Comparison of ENCODE assay signal across 18 cellular contexts in genomic region chr17:37259030-37259735, GRCh38.
A peak's percentile ranks its signal among the peaks of the same experiment; 100 is the strongest.
DNase-seq lines count a peak whose midpoint lies in the region; ATAC-seq and TF ChIP-seq lines count a peak whose summit lies in the region.
"Had no signal": no experiment of that assay in that cellular context is flagged by ENCODE, and none has a peak within 500 bp of the region (broad histone marks: within the 10 kb centered on the region; RNA-seq: fewer than 3 reads in every experiment).

No MANE protein-coding gene starts in this region.

- H3K56ac ChIP-seq in IMR-90 (ENCODE audit: extremely low read depth, insufficient read depth, low read length): no peak overlapping the region

- no peak overlapping the region for H4K5ac ChIP-seq in IMR-90 (ENCODE audit: low read depth, low read length)

- no peak overlapping the region for H2AFZ ChIP-seq in IMR-90 (replicated peaks; ENCODE audit: low read length, poor library complexity)

- no peak overlapping the region for H3K23ac ChIP-seq in IMR-90 (ENCODE audit: low read depth, low read length)

- no TSS peak for BruUV-seq in IMR-90 (replicated peaks; lab: Mats Ljungman, UMichigan)

- H3K4me3 ChIP-seq in IMR-90 (ENCODE audit: insufficient read depth, low read depth, low read length) (no peak overlapping the region), brain microvascular endothelial cell (ENCODE audit: low read depth, low read length) (no peak overlapping the region), WERI-Rb-1 (ENCODE audit: low read depth, low read length) (no peak overlapping the region)

- intact Hi-C loops in IMR-90 (cut with micrococcal nuclease): no loop called here

- H4K20me1 ChIP-seq in IMR-90 (ENCODE audit: insufficient read depth, low read length): no peaks in the 10 kb centered on the region

- CTCF ChIA-PET in IMR-90 (lab: Yijun Ruan, JAX): interaction anchor here (0.7 kb wide), 1 partner anchor 72 kb away, joined by 3 read pairs; no protein-coding TSS in a partner anchor

- no peak for TF ChIP-seq POLR2A in IMR-90 (IDR thresholded peaks at IDR 0.05; ENCODE audit: low read depth, low read length)

- H3K18ac ChIP-seq in IMR-90 (ENCODE audit: low read depth, low read length): no peak overlapping the region

- H2BK120ac ChIP-seq in IMR-90 (ENCODE audit: low read depth, low read length): no peak overlapping the region

- peak; percentile 24 for DNase-seq in AG08396 (ENCODE audit: low spot score)
- DNase-seq in IMR-90: peak; percentile 76
- peak; percentile 69 for DNase-seq in brain microvascular endothelial cell
- DNase-seq in kidney glomerular epithelial cell (lab: John Stamatoyannopoulos, UW): peak; percentile 47
- DNase-seq in NCI-H82 (lab: John Stamatoyannopoulos, UW): no peak
- no peak for DNase-seq in WERI-Rb-1
- DNase-seq in Ammon's horn (ENCODE audit: low spot score): no peak
- DNase-seq: activated CD4-positive, alpha-beta memory T cell treated with anti-CD3 and anti-CD28 coated beads, Interleukin-2, amount 10 ng/mL, durations not matched to agents 7 days and 5 days; activated naive CD4-positive, alpha-beta T cell treated with anti-CD3 and anti-CD28 coated beads, Interleukin-2, amount 50 U/mL, for 16 hours; activated T-cell treated with anti-CD3 and anti-CD28 coated beads, Interleukin-2, amount 50 U/mL, for 4 hours; hippocampal formation; left cardiac atrium; NCI-H2171; NCI-H774 had no signal

- no peak overlapping the region for H3K14ac ChIP-seq in IMR-90 (replicated peaks; ENCODE audit: low read depth, low read length)

- POLR2A ChIA-PET in IMR-90 (lab: Charles Lee; ENCODE audit: unreplicated experiment): no interaction called here

- no peak overlapping the region for H3K4me2 ChIP-seq in IMR-90 (ENCODE audit: low read depth, low read length)

- no peak for TF ChIP-seq RAD21 in IMR-90 (IDR thresholded peaks at IDR 0.05; ENCODE audit: low read length)

- H4K8ac ChIP-seq in IMR-90 (ENCODE audit: low read depth in 2 of 2, low read length in 2 of 2): no peak overlapping the region

- in situ Hi-C loops in IMR-90 (cut with MboI; ENCODE audit: low sequenced_read_pairs): no loop called here
- in situ Hi-C loops in brain microvascular endothelial cell (cut with HindIII; ENCODE audit: low pct_ligation_motif_present, low sequenced_read_pairs): no loop called here

- H2BK20ac ChIP-seq in IMR-90 (ENCODE audit: low read depth, low read length): no peak overlapping the region

- peaks cover 4% of the 10 kb centered on the region; the same call in 1 of the 2 replicates for H3K4me1 ChIP-seq in IMR-90 (ENCODE audit: control insufficient read depth, insufficient read depth, low read length)

- H3K9me3 ChIP-seq in IMR-90 (ENCODE audit: control insufficient read depth, insufficient read depth, low read length): no peaks in the 10 kb centered on the region
- no peaks in the 10 kb centered on the region for H3K9me3 ChIP-seq in WERI-Rb-1 (ENCODE audit: severe bottlenecking)
- H3K9me3 ChIP-seq: neutrophil had no signal

- WGBS in IMR-90 (ENCODE audit: extremely low coverage in 2 of 2, insufficient read length in 1 of 2), 2 experiments: 100% methylated on average over 1 of the region's 3 CpGs; no CpG with 5 or more reads in 1 of the 2 experiments

- H4K91ac ChIP-seq in IMR-90 (ENCODE audit: insufficient read depth, low read depth, low read length): no peak overlapping the region

- H2AK9ac ChIP-seq in IMR-90 (replicated peaks; ENCODE audit: low read depth, low read length, poor library complexity): no peak overlapping the region

- H2BK15ac ChIP-seq in IMR-90 (ENCODE audit: low read depth, low read length): no peak overlapping the region

- no peaks in the 10 kb centered on the region for H3K9me1 ChIP-seq in IMR-90 (ENCODE audit: insufficient read depth, low read length)

- dilution Hi-C loops in IMR-90 (cut with HindIII; ENCODE audit: low sequenced_read_pairs, unreplicated experiment): no loop called here

- TF ChIP-seq CTCF in IMR-90 (conservative IDR thresholded peaks at IDR 0.05; ENCODE audit: low read depth, low read length) (no peak), brain microvascular endothelial cell (IDR thresholded peaks at IDR 0.05; ENCODE audit: low read depth, low read length, missing control alignments) (no peak), WERI-Rb-1 (IDR thresholded peaks at IDR 0.05; ENCODE audit: low read depth, low read length) (no peak)

- H3K27me3 ChIP-seq in IMR-90 (ENCODE audit: control insufficient read depth, insufficient read depth, low read length) (no peaks in the 10 kb centered on the region), brain microvascular endothelial cell (replicated peaks) (no peaks in the 10 kb centered on the region), WERI-Rb-1 (ENCODE audit: insufficient read depth, low read depth, severe bottlenecking) (no peaks in the 10 kb centered on the region)
- H3K27me3 ChIP-seq: neutrophil had no signal

- H3K9ac ChIP-seq in IMR-90 (ENCODE audit: low read depth, low read length): no peak overlapping the region

- peaks cover 7% of the 10 kb centered on the region for H3K36me3 ChIP-seq in IMR-90 (ENCODE audit: control insufficient read depth, insufficient read depth, low read length)
- H3K36me3 ChIP-seq in brain microvascular endothelial cell (replicated peaks): peaks cover 12% of the 10 kb centered on the region
- H3K36me3 ChIP-seq in WERI-Rb-1: peaks cover 70% of the 10 kb centered on the region
- H3K36me3 ChIP-seq: neutrophil had no signal

- H3K4ac ChIP-seq in IMR-90 (ENCODE audit: low read depth, low read length): no peak overlapping the region

- ATAC-seq in IMR-90 (ENCODE audit: low read depth) (peak; percentile 59; the same call in 1 of the 2 replicates), HG03457 (IDR thresholded peaks at IDR 0.05; ENCODE audit: unreplicated experiment) (no peak)
- ATAC-seq: activated T-cell treated with anti-CD3 and anti-CD28 coated beads, Interleukin-2, amount 50 U/mL, for 4 hours; left cardiac atrium; Panc1; sciatic nerve had no signal

- H2BK5ac ChIP-seq in IMR-90 (ENCODE audit: low read depth, low read length, poor library complexity, severe bottlenecking): no peak overlapping the region

- H3K79me1 ChIP-seq in IMR-90 (ENCODE audit: low read depth in 1 of 2, low read length in 2 of 2): no peaks in the 10 kb centered on the region

- H3K27ac ChIP-seq in IMR-90 (ENCODE audit: insufficient read depth, low read length) (no peak overlapping the region), brain microvascular endothelial cell (no peak overlapping the region), WERI-Rb-1 (no peak overlapping the region)
- H3K27ac ChIP-seq: neutrophil had no signal

- H2AK5ac ChIP-seq in IMR-90 (ENCODE audit: low read depth, low read length): no peak overlapping the region

TF ChIP-seq in IMR-90, 13 proteins besides CTCF, POLR2A, EP300 and RAD21:
- TF ChIP-seq FOS (IDR thresholded peaks at IDR 0.05; ENCODE audit: low read depth, low read length): peak; percentile 5; the same call in 1 of the 2 replicates
- no peak for TF ChIP-seq NFE2L2 (IDR thresholded peaks at IDR 0.05; ENCODE audit: low read depth, low read length)

Comparison
In these comparisons a context has a peak if more than half of its experiments do, and no peak if none do; other contexts are left out.
1. DNase-seq: peak in AG08396 (single experiment), IMR-90 (single experiment), brain microvascular endothelial cell (single experiment) and kidney glomerular epithelial cell (single experiment); none in NCI-H82 (single experiment), WERI-Rb-1 (single experiment) and Ammon's horn (single experiment).